In genomic region chr10:59907918-59908807, GRCh38 we compare ENCODE assay signal across 8 cellular contexts. TPM values are rescaled to one million over a fixed set of nuclear protein-coding genes. Genes with fewer than 3 reads are reported as not detected.
A peak's percentile ranks its signal among the peaks of the same experiment; 100 is the strongest.
DNase-seq lines count a peak whose midpoint lies in the region; ATAC-seq and TF ChIP-seq lines count a peak whose summit lies in the region.

No MANE protein-coding gene starts in this region.

- peaks cover 28% of the 10 kb centered on the region for H4K20me1 ChIP-seq in BLaER1

- H3K9ac ChIP-seq in BLaER1 (peak overlapping the region; percentile 76), HUES64 (ENCODE audit: low read depth, low read length) (peak overlapping the region; percentile 85)

- peak; percentile 47 for TF ChIP-seq POLR2A in GM19099 (IDR thresholded peaks at IDR 0.05; ENCODE audit: extremely low read depth, insufficient read length, low read depth)

- TF ChIP-seq CTCF in coronary artery (IDR thresholded peaks at IDR 0.05), result no peak
- TF ChIP-seq CTCF in left lung (IDR thresholded peaks at IDR 0.05), result no peak

- ATAC-seq in left lung, result peak; percentile 43

- DNase-seq in UCSD-AML1 (lab: John Stamatoyannopoulos, UW; ENCODE audit: unreplicated experiment), result peak; percentile 51
- DNase-seq in coronary artery (ENCODE audit: low spot score), result peak; percentile 81
- peak in 1 of 2 donors; percentile 72 for DNase-seq in left lung
- peak; percentile 18 to 33 for DNase-seq in stimulated activated CD4-positive, alpha-beta T cell treated with anti-CD3 and anti-CD28 coated beads, Interleukin-4, amount 100 ng/mL, for 48 hours (ENCODE audit: low read depth in 2 of 2)
- no peak for DNase-seq in occipital lobe (lab: John Stamatoyannopoulos, UW)

- H3K4me1 ChIP-seq in BLaER1 (peaks cover 42% of the 10 kb centered on the region), HUES64 (ENCODE audit: insufficient read depth, low read length) (peaks cover 36% of the 10 kb centered on the region), left lung (peaks cover 13 to 46% of the 10 kb centered on the region in 2 donors)

- peak overlapping the region; percentile 85 for H3K4me2 ChIP-seq in BLaER1

- peaks cover 3% of the 10 kb centered on the region; the same call in 1 of the 2 replicates for H3K9me3 ChIP-seq in BLaER1
- H3K9me3 ChIP-seq in HUES64 (ENCODE audit: insufficient read depth, low read depth, low read length), result no peaks in the 10 kb centered on the region
- H3K9me3 ChIP-seq in left lung, result peaks cover 0 to 2% of the 10 kb centered on the region in 2 donors

- intact Hi-C loops in left lung (cut with DNase I), result no loop called here

- peaks cover 2% of the 10 kb centered on the region; the same call in 1 of the 2 replicates for H3K36me3 ChIP-seq in BLaER1
- no peaks in the 10 kb centered on the region for H3K36me3 ChIP-seq in HUES64 (ENCODE audit: insufficient read depth, low read length)
- no peaks in the 10 kb centered on the region for H3K36me3 ChIP-seq in left lung

- H3K27me3 ChIP-seq in BLaER1 (no peaks in the 10 kb centered on the region), HUES64 (ENCODE audit: insufficient read depth, low read length) (no peaks in the 10 kb centered on the region), left lung (no peaks in the 10 kb centered on the region)

- H3K4me3 ChIP-seq in BLaER1 (peak overlapping the region; percentile 100), HUES64 (ENCODE audit: low read length) (peak overlapping the region; percentile 95), coronary artery (peak overlapping the region; percentile 97), left lung (peak overlapping the region; percentile 8 to 90)

- peak overlapping the region; percentile 74 for H3K27ac ChIP-seq in BLaER1
- H3K27ac ChIP-seq in HUES64 (ENCODE audit: low read depth, low read length), result peak overlapping the region; percentile 99
- peak overlapping the region; percentile 96 to 97 for H3K27ac ChIP-seq in coronary artery
- peak overlapping the region; percentile 93 to 94 for H3K27ac ChIP-seq in left lung

- WGBS in HUES64, result 3% methylated on average over 9 of the region's 9 CpGs

RNA-seq across cellular contexts. Expression of gene CCDC6, which starts 1.8 kb away (rescaled TPM):
- 39.5 TPM for polyA plus RNA-seq in HUES64 (2013, experiment 1 of 2)
- 34.7 TPM for polyA plus RNA-seq in HUES64 (2013, experiment 2 of 2)
- total RNA-seq in left lung (10 to 100 TPM; 55.9 to 76.6 TPM), occipital lobe (32.3 TPM)

Comparison
In these comparisons a context has a peak if more than half of its experiments do, and no peak if none do; other contexts are left out.
1. H3K4me3 ChIP-seq: peak in every context shown above with its lines; median percentile 100 in BLaER1; 97 in coronary artery; 95 in HUES64; 49 in left lung.